ENCODE assay signal across 27 cellular contexts in the genomic region with DNA sequence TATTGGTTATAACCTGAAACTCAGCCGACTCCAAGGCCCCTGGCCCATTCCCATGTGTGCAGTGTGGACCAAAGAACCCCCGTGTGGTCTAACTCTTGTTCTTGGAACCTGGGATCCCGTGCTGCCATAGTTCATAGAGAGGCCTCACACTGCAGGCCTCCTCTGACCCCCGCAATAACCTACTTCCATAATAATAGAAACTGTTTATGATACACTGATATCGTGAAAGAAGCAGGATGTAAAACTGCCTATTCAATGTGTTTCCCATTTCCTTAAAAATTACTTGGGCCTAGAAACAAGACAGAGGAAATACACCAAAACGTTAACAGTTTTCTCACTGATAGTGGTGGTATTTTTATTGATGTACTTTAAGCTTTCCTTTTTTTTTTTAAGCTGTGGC.
"Had no signal": no experiment of that assay in that cellular context is flagged by ENCODE, and none has a peak within 500 bp of the region (broad histone marks: within the 10 kb centered on the region; RNA-seq: fewer than 3 reads in every experiment).

No MANE protein-coding gene starts in this region.

- H3K27me3 ChIP-seq: heart left ventricle, pancreas, sigmoid colon, spleen, suprapubic skin, tibial artery, upper lobe of right lung had no signal

- H3K4me3 ChIP-seq: heart left ventricle, lower lobe of right lung, pancreas, prostate gland, sigmoid colon, spleen, suprapubic skin, thoracic aorta, tibial artery, upper lobe of right lung had no signal

- H3K4me1 ChIP-seq: pancreas, prostate gland, sigmoid colon, spleen, suprapubic skin, tibial artery, upper lobe of right lung had no signal

- H3K36me3 ChIP-seq: heart left ventricle, lower lobe of right lung, pancreas, prostate gland, sigmoid colon, spleen, suprapubic skin, thoracic aorta, tibial artery, upper lobe of right lung had no signal

- H3K9me3 ChIP-seq: lower lobe of right lung, pancreas, prostate gland, sigmoid colon, spleen, suprapubic skin, thoracic aorta, tibial artery, upper lobe of right lung had no signal

- FAIRE-seq: islet of Langerhans, kidney, pancreas, small intestine, urothelium cell line had no signal

- H3K27ac ChIP-seq: heart left ventricle, lower lobe of right lung, pancreas, prostate gland, sigmoid colon, spleen, suprapubic skin, thoracic aorta, tibial artery, upper lobe of right lung had no signal

- DNase-seq: heart left ventricle; hypothalamus; immature natural killer cell; kidney; left ventricle myocardium superior; lower lobe of right lung; mammary epithelial cell; mesenchymal stem cell; naive B cell; nucleus accumbens; pancreas; retina; right cardiac atrium; sigmoid colon; small intestine; spleen; stimulated activated CD4-positive, alpha-beta T cell treated with anti-CD3 and anti-CD28 coated beads, Interleukin-4, amount 100 ng/mL, for 24 hours; stimulated activated naive CD4-positive, alpha-beta T cell; tibial artery; trophoblast cell; upper lobe of right lung had no signal

- ATAC-seq: heart left ventricle; left ventricle myocardium superior; lower lobe of right lung; pancreas; right cardiac atrium; stimulated activated effector memory CD8-positive, alpha-beta T cell treated with anti-CD3 and anti-CD28 coated beads, Interleukin-12 subunit alpha, Interleukin-12 subunit beta, amount 100 ng/mL, for 72 hours; upper lobe of right lung had no signal
